9 cellular contexts compared by ENCODE assay signal in the genomic region with DNA sequence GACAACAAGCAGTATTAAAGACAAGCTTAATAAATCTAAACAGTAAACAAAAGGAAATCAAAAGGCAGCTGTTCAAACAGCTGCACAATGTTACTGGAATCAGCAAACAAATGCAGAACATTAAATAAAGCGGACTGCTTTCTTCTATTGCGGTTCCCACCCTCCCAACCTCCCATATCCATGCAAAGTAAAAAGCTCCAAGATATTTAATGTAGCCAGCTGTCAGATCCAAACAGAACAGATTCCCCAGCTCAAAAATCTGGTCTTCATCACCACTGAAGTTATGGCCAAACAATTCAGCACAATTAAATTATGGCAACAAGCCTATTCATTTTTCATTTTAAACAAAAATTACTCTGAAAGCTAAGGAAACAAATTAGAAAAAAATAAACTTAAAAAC.
DNase-seq lines count a peak whose midpoint lies in the region; ATAC-seq and TF ChIP-seq lines count a peak whose summit lies in the region.
"Had no signal": no experiment of that assay in that cellular context is flagged by ENCODE, and none has a peak within 500 bp of the region (broad histone marks: within the 10 kb centered on the region; RNA-seq: fewer than 3 reads in every experiment).

No MANE protein-coding gene starts in this region.

- H4K8ac ChIP-seq in mesenchymal stem cell (ENCODE audit: low read length) = no peak overlapping the region

- H3K4me3 Mint-ChIP-seq in MCF 10A (ENCODE audit: unreplicated experiment) = no peak overlapping the region
- H3K4me3 Mint-ChIP-seq in activated CD4-positive, alpha-beta memory T cell treated with anti-CD3 and anti-CD28 coated beads for 36 hours = no peak overlapping the region

- no peak overlapping the region for H2BK15ac ChIP-seq in mesenchymal stem cell (ENCODE audit: low read depth, poor library complexity, severe bottlenecking)

- CTCF ChIA-PET in MCF 10A (lab: Yijun Ruan, JAX) = interaction anchor here (0.5 to 1.5 kb wide), 4 partner anchors 9 to 488 kb away, joined by 3 to 5 read pairs (median 4); no protein-coding TSS in a partner anchor
- CTCF ChIA-PET in activated CD4-positive, alpha-beta memory T cell treated with anti-CD3 and anti-CD28 coated beads for 36 hours (lab: Charles Lee) = interaction anchor here (0.7 kb wide), 1 partner anchor 179 kb away, joined by 3 read pairs; no protein-coding TSS in a partner anchor

- H3K9me3 Mint-ChIP-seq in MCF 10A (ENCODE audit: unreplicated experiment) = no peaks in the 10 kb centered on the region
- no peaks in the 10 kb centered on the region for H3K9me3 Mint-ChIP-seq in activated CD4-positive, alpha-beta memory T cell treated with anti-CD3 and anti-CD28 coated beads for 36 hours

- no peak overlapping the region for H4K91ac ChIP-seq in mesenchymal stem cell (ENCODE audit: low read length)

- no peak overlapping the region for H3K18ac ChIP-seq in mesenchymal stem cell (ENCODE audit: low read depth in 1 of 2, low read length in 2 of 2)

- H2AK5ac ChIP-seq in mesenchymal stem cell (ENCODE audit: low read length, severe bottlenecking) = no peak overlapping the region

- H3K4ac ChIP-seq in mesenchymal stem cell (ENCODE audit: low read depth in 1 of 2, low read length in 2 of 2) = no peak overlapping the region

- H3K9me3 ChIP-seq in breast epithelium (no peaks in the 10 kb centered on the region), mesenchymal stem cell (ENCODE audit: control insufficient read depth, low read length) (no peaks in the 10 kb centered on the region), uterus (no peaks in the 10 kb centered on the region)

- intact Hi-C loops in breast epithelium (cut with DNase I; ENCODE audit: low total_unique reads) (no loop called here), MCF 10A (cut with micrococcal nuclease) (no loop called here), uterus (cut with DNase I; ENCODE audit: low total_unique reads) (no loop called here)
- intact Hi-C loops in activated CD4-positive, alpha-beta memory T cell treated with anti-CD3 and anti-CD28 coated beads for 36 hours (cut with micrococcal nuclease) = no loop called here

- H3K4me3 ChIP-seq in breast epithelium = no peak overlapping the region
- H3K4me3 ChIP-seq in mesenchymal stem cell (ENCODE audit: insufficient read depth in 1 of 2, low read depth in 1 of 2, low read length in 2 of 2) = peak overlapping the region in 1 of 2 experiments; percentile 2
- no peak overlapping the region for H3K4me3 ChIP-seq in uterus

- H3K4me1 ChIP-seq in breast epithelium (peaks cover 0 to 7% of the 10 kb centered on the region in 2 donors), mesenchymal stem cell (ENCODE audit: control insufficient read depth, insufficient read depth, low read depth, low read length) (no peaks in the 10 kb centered on the region), uterus (peaks cover 4 to 24% of the 10 kb centered on the region in 2 donors)

- no peak overlapping the region for H3K4me2 ChIP-seq in mesenchymal stem cell (ENCODE audit: low read length, poor library complexity, severe bottlenecking)

- no TSS peak for BruUV-seq in MCF 10A (replicated peaks; lab: Mats Ljungman, UMichigan)

- no peak overlapping the region for H2BK5ac ChIP-seq in mesenchymal stem cell (ENCODE audit: low read depth, low read length, poor library complexity, severe bottlenecking)

- DNase-seq in breast epithelium (ENCODE audit: low spot score in 2 of 2) (no peak), MCF 10A (ENCODE audit: unreplicated experiment) (no peak), amniotic epithelial cell (ENCODE audit: low read depth) (peak; percentile 51), mesenchymal stem cell (peak; percentile 40), uterus (no peak), cerebellar nuclear complex (lab: John Stamatoyannopoulos, UW) (no peak)
- no peak for DNase-seq in activated CD4-positive, alpha-beta memory T cell treated with anti-CD3 and anti-CD28 coated beads for 36 hours
- DNase-seq in stimulated activated naive CD8-positive, alpha-beta T cell treated with anti-CD3 and anti-CD28 coated beads, Interleukin-15, Interleukin-2, amounts not matched to agents 100 U/mL and 50 U/mL, for 24 hours = no peak
- DNase-seq: foreskin melanocyte had no signal

- POLR2A ChIA-PET in MCF 10A (lab: Yijun Ruan, JAX) = interaction anchor here (0.9 to 1.8 kb wide), 4 partner anchors 11 to 198 kb away, joined by 3 to 5 read pairs (median 3); no protein-coding TSS in a partner anchor
- POLR2A ChIA-PET in activated CD4-positive, alpha-beta memory T cell treated with anti-CD3 and anti-CD28 coated beads for 36 hours (lab: Charles Lee) = no interaction called here

- WGBS in mesenchymal stem cell = 62% methylated on average over 2 of the region's 2 CpGs

- H3K4me1 Mint-ChIP-seq in MCF 10A (ENCODE audit: insufficient read depth, unreplicated experiment) = peaks cover 24% of the 10 kb centered on the region
- H3K4me1 Mint-ChIP-seq in activated CD4-positive, alpha-beta memory T cell treated with anti-CD3 and anti-CD28 coated beads for 36 hours (ENCODE audit: low read depth) = peaks cover 7% of the 10 kb centered on the region

- peaks cover 29% of the 10 kb centered on the region for H3K36me3 Mint-ChIP-seq in MCF 10A (ENCODE audit: insufficient read depth, unreplicated experiment)
- H3K36me3 Mint-ChIP-seq in activated CD4-positive, alpha-beta memory T cell treated with anti-CD3 and anti-CD28 coated beads for 36 hours = peaks cover 7% of the 10 kb centered on the region

- no peak overlapping the region for H3K14ac ChIP-seq in mesenchymal stem cell (ENCODE audit: low read length in 2 of 2)

- H3K27ac Mint-ChIP-seq in MCF 10A (ENCODE audit: low read depth, unreplicated experiment) = no peak overlapping the region
- H3K27ac Mint-ChIP-seq in activated CD4-positive, alpha-beta memory T cell treated with anti-CD3 and anti-CD28 coated beads for 36 hours = no peak overlapping the region

- H3K27me3 ChIP-seq in breast epithelium = no peaks in the 10 kb centered on the region
- H3K27me3 ChIP-seq in mesenchymal stem cell (ENCODE audit: control insufficient read depth in 1 of 2, insufficient read depth in 1 of 2, low read length in 2 of 2) = no peaks in the 10 kb centered on the region
- H3K27me3 ChIP-seq in uterus = no peaks in the 10 kb centered on the region

- no peak overlapping the region for H2BK12ac ChIP-seq in mesenchymal stem cell (ENCODE audit: low read length in 2 of 2)

- TF ChIP-seq POLR2A in breast epithelium (IDR thresholded peaks at IDR 0.05) (no peak), uterus (IDR thresholded peaks at IDR 0.05) (no peak)

- peaks cover 2% of the 10 kb centered on the region for H3K79me1 ChIP-seq in mesenchymal stem cell (replicated peaks; ENCODE audit: low read length, poor library complexity, severe bottlenecking)

- H2BK120ac ChIP-seq in mesenchymal stem cell (ENCODE audit: low read depth, low read length) = no peak overlapping the region

- no peak overlapping the region for H3K23ac ChIP-seq in mesenchymal stem cell (ENCODE audit: low read length in 2 of 2)

- H3K27ac ChIP-seq in breast epithelium = peak overlapping the region; percentile 46 to 78
- H3K27ac ChIP-seq in mesenchymal stem cell (ENCODE audit: low read length, poor library complexity, severe bottlenecking) = no peak overlapping the region
- H3K27ac ChIP-seq in uterus = peak overlapping the region; percentile 67 to 76

- H3K36me3 ChIP-seq in breast epithelium (no peaks in the 10 kb centered on the region), mesenchymal stem cell (ENCODE audit: control insufficient read depth in 1 of 2, insufficient read depth in 2 of 2, low read depth in 1 of 2, low read length in 2 of 2) (peaks cover 0 to 7% of the 10 kb centered on the region in 2 experiments), uterus (no peaks in the 10 kb centered on the region)

- H3K9ac ChIP-seq in mesenchymal stem cell (ENCODE audit: low read length) = peak overlapping the region; percentile 78

- no peak for TF ChIP-seq CTCF in breast epithelium (IDR thresholded peaks at IDR 0.05)
- TF ChIP-seq CTCF in MCF 10A (IDR thresholded peaks at IDR 0.05; ENCODE audit: unreplicated experiment) = no peak
- no peak for TF ChIP-seq CTCF in uterus (IDR thresholded peaks at IDR 0.05)

- no peak overlapping the region for H2AFZ ChIP-seq in mesenchymal stem cell (ENCODE audit: low read depth, low read length)

- no peaks in the 10 kb centered on the region for H3K27me3 Mint-ChIP-seq in MCF 10A (ENCODE audit: insufficient read depth, unreplicated experiment)
- no peaks in the 10 kb centered on the region for H3K27me3 Mint-ChIP-seq in activated CD4-positive, alpha-beta memory T cell treated with anti-CD3 and anti-CD28 coated beads for 36 hours

- ATAC-seq in stimulated activated naive CD8-positive, alpha-beta T cell treated with anti-CD3 and anti-CD28 coated beads, Interleukin-15, Interleukin-2, amounts not matched to agents 100 U/mL and 50 U/mL, for 24 hours = no peak

Comparison
In these comparisons a context has a peak if more than half of its experiments do, and no peak if none do; other contexts are left out.
1. DNase-seq: peak in amniotic epithelial cell (single experiment) and mesenchymal stem cell (single experiment); none in breast epithelium (0 of 2), MCF 10A (single experiment), uterus (0 of 2), activated CD4-positive, alpha-beta memory T cell treated with anti-CD3 and anti-CD28 coated beads for 36 hours (single experiment), cerebellar nuclear complex (0 of 2) and stimulated activated naive CD8-positive, alpha-beta T cell treated with anti-CD3 and anti-CD28 coated beads, Interleukin-15, Interleukin-2, amounts not matched to agents 100 U/mL and 50 U/mL, for 24 hours (single experiment).